In the genomic region with DNA sequence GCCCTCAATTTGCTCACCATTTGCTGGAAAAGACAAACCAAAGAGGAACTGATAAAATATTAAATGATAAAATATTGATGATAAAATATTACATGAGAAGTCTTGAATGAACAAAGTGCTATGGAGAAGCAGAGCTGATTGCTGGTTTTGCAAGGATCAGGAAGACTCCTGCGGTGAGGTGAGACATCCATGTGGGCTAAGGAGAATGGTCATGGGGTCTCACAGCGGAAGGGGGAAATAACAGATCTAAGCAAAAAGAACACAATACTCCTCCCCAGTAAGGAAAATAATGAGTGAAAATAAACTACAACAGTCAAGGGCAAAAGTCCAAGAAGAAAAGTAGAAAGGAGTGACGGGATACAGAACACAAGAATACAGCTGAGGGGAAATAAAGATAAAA, we compare ENCODE assay signal across 23 cellular contexts.
"Had no signal": no experiment of that assay in that cellular context is flagged by ENCODE, and none has a peak within 500 bp of the region (broad histone marks: within the 10 kb centered on the region; RNA-seq: fewer than 3 reads in every experiment).

No MANE protein-coding gene starts in this region.

- ATAC-seq: HepG2, Panc1, PC-3 had no signal

- H3K27ac ChIP-seq: RWPE1 had no signal

- H3K9me3 ChIP-seq: SK-N-SH had no signal

- DNase-seq: IMR-90; Karpas-422; KG1; MM.1S; NCI-H1105; NCI-H1417; NCI-H1436 treated with DMSO at 0.1 percent for 48 hours; NCI-H1694; NCI-H187 treated with DMSO at 0.1 percent for 48 hours; NCI-H2029 treated with DMSO at 0.1 percent for 48 hours; NCI-H2107; NCI-H2227 treated with DMSO at 0.1 percent for 48 hours; NCI-H524 treated with DMSO at 0.1 percent for 48 hours; NCI-H69; NCI-H82; NK-92 treated with Interleukin-12 subunit alpha and Interleukin-12 subunit beta, amount 100 ng/mL, for 24 hours; PC-3; SHP77; SK-N-SH; SW 1271 had no signal
